ENCODE assay signal across 8 cellular contexts in the genomic region with DNA sequence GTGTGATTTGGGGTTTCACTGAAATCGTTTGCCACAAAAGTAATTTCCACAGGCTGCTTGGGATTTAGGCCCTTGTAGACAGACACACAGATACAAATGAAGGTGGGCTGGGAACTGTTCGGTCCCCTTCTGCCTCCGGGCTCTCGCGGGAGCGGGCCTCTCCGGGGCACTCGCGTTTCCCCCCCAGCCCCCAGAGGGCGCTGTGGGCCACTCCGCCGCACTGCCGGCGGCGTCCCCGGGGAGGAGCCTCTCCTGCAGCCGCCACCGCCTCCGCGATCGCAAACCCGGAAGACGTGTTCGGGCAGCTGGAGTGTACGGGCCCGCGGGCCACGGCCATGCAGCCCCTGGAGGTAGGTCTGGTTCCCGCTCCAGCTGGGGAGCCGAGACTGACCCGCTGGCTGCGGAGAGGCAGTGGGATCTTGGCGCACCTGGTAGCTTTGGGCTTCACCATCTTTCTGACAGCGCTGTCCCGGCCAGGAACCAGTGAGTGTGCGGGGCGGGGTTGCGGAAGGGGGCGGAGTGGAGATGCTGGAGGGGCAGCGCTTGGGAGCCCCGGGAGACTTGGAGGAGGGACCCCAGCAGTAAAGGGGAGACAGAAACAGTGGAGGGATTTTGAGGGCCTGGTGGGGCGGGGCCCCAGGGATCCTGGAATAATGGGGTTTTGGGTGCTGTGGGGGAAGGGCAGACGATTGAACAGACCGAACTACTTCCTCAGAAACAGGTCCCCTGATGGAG. TPM values are rescaled to one million over a fixed set of nuclear protein-coding genes. Genes with fewer than 3 reads are reported as not detected.
A peak's percentile ranks its signal among the peaks of the same experiment; 100 is the strongest.
DNase-seq lines count a peak whose midpoint lies in the region; ATAC-seq, FAIRE-seq and TF ChIP-seq lines count a peak whose summit lies in the region.

A gene with protein sequence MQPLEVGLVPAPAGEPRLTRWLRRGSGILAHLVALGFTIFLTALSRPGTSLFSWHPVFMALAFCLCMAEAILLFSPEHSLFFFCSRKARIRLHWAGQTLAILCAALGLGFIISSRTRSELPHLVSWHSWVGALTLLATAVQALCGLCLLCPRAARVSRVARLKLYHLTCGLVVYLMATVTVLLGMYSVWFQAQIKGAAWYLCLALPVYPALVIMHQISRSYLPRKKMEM (plus strand): TSS at position 290 of the 735 bp plus-strand sequence. CDS start 46 bp downstream, at position 336.

- H3K27ac Mint-ChIP-seq in activated B cell treated with CpG ODN at 0.5 μM for 24 hours: peak within 1 kb of the TSS; percentile 91

- H3K27ac ChIP-seq in caudate nucleus (ENCODE audit: low read depth, low read length) (peak within 1 kb of the TSS; percentile 89), kidney (ENCODE audit: low read depth in 2 of 2, low read length in 2 of 2) (peak within 1 kb of the TSS; percentile 57 to 59)

- TF ChIP-seq CTCF in activated B cell treated with CpG ODN at 0.5 μM for 24 hours (IDR thresholded peaks at IDR 0.05) (peak; percentile 81), kidney (IDR thresholded peaks at IDR 0.05; ENCODE audit: borderline replicate concordance, extremely low read depth, insufficient read depth) (peak; percentile 80)

- POLR2A ChIA-PET in activated B cell treated with CpG ODN at 0.5 μM for 24 hours (lab: Charles Lee): interaction anchor here (0.6 to 3.0 kb wide), 16 partner anchors 9 to 833 kb away, joined by 3 to 29 read pairs (median 4); a partner anchor contains a TSS

- no peaks in the 10 kb centered on the region for H3K27me3 Mint-ChIP-seq in activated B cell treated with CpG ODN at 0.5 μM for 24 hours

- peak within 1 kb of the TSS; percentile 98 for H3K4me3 Mint-ChIP-seq in activated B cell treated with CpG ODN at 0.5 μM for 24 hours

- H3K36me3 Mint-ChIP-seq in activated B cell treated with CpG ODN at 0.5 μM for 24 hours (ENCODE audit: low read depth): peaks cover 36% of the 10 kb centered on the region

- peak within 1 kb of the TSS; percentile 93 to 94 for H3K4me3 ChIP-seq in kidney (ENCODE audit: low read length in 2 of 2)

- CTCF ChIA-PET in activated B cell treated with CpG ODN at 0.5 μM for 24 hours (lab: Charles Lee): interaction anchor here (0.9 to 23.7 kb wide), 11 partner anchors 10 to 217 kb away, joined by 3 to 375 read pairs (median 4); a partner anchor contains a TSS

- H3K9me3 Mint-ChIP-seq in activated B cell treated with CpG ODN at 0.5 μM for 24 hours: no peaks in the 10 kb centered on the region

- FAIRE-seq in kidney (lab: Jason Lieb, UNC): no peak

- H3K36me3 ChIP-seq in kidney (ENCODE audit: control insufficient read depth in 1 of 2, insufficient read depth in 2 of 2, low read length in 2 of 2): peaks cover 9 to 16% of the 10 kb centered on the region in 2 donors

- peaks cover 4 to 11% of the 10 kb centered on the region in 2 donors for H3K4me1 ChIP-seq in kidney (ENCODE audit: control insufficient read depth in 1 of 2, insufficient read depth in 1 of 2, low read depth in 1 of 2, low read length in 2 of 2)

- peak within 1 kb of the TSS; percentile 49 to 54 for H3K9ac ChIP-seq in kidney (ENCODE audit: low read length in 2 of 2)

- peaks cover 43% of the 10 kb centered on the region for H3K4me1 Mint-ChIP-seq in activated B cell treated with CpG ODN at 0.5 μM for 24 hours

- ATAC-seq in GM18858 (IDR thresholded peaks at IDR 0.05; ENCODE audit: unreplicated experiment) (peak; percentile 73), HG03066 (IDR thresholded peaks at IDR 0.05; ENCODE audit: low read depth, unreplicated experiment) (peak; percentile 87), activated B cell treated with CpG ODN at 0.5 μM for 24 hours (ENCODE audit: low read depth) (peak; percentile 89)

- DNase-seq in AG08396 (ENCODE audit: low spot score): peak; percentile 93
- DNase-seq in NCI-H2196 treated with DMSO at 0.1 percent for 48 hours (lab: John Stamatoyannopoulos, UW; ENCODE audit: unreplicated experiment): peak; percentile 69
- DNase-seq in activated B cell treated with CpG ODN at 0.5 μM for 24 hours: peak; percentile 95
- peak in 60 of 61 donors; percentile 23 to 92 (median 78) for DNase-seq in caudate nucleus (lab: John Stamatoyannopoulos, UW)
- DNase-seq in kidney: peak; percentile 95
- peak; percentile 93 for DNase-seq in stimulated activated CD4-positive, alpha-beta T cell treated with anti-CD3 and anti-CD28 coated beads, Interleukin-15, amount 100 ng/mL, for 24 hours

- no peaks in the 10 kb centered on the region for H3K9me3 ChIP-seq in kidney (ENCODE audit: control insufficient read depth in 1 of 2, low read length in 2 of 2)

- intact Hi-C loops in activated B cell treated with CpG ODN at 0.5 μM for 24 hours (cut with micrococcal nuclease): loop anchor here (1.0 to 5.0 kb wide), 8 partner anchors 11 to 538 kb away; a partner anchor contains a TSS
- intact Hi-C loops in kidney (cut with DNase I): loop anchor here (5.0 kb wide), 1 partner anchor 38 kb away; no protein-coding TSS in a partner anchor

RNA-seq across cellular contexts. Expression of the gene that starts here (rescaled TPM):
- total RNA-seq in activated B cell treated with CpG ODN at 0.5 μM for 24 hours: 17.1 and 18.1 TPM in 2 replicates
- total RNA-seq in kidney: 18.0 TPM
- polyA plus RNA-seq in kidney (ENCODE audit: insufficient read depth, low read depth, low replicate concordance): 5.2 TPM

Comparison
In these comparisons a context has a peak if more than half of its experiments do, and no peak if none do; other contexts are left out.
1. Peak in every context shown above with its lines: DNase-seq, ATAC-seq, H3K4me3 ChIP-seq and H3K27ac ChIP-seq.